Comparison of ENCODE assay signal across 13 cellular contexts in genomic region chr19:10670876-10671804, GRCh38. TPM values are rescaled to one million over a fixed set of nuclear protein-coding genes. Genes with fewer than 3 reads are reported as not detected.
A peak's percentile ranks its signal among the peaks of the same experiment; 100 is the strongest.
DNase-seq lines count a peak whose midpoint lies in the region; ATAC-seq, FAIRE-seq and TF ChIP-seq lines count a peak whose summit lies in the region.
"Had no signal": no experiment of that assay in that cellular context is flagged by ENCODE, and none has a peak within 500 bp of the region (broad histone marks: within the 10 kb centered on the region; RNA-seq: fewer than 3 reads in every experiment).

No MANE protein-coding gene starts in this region.

- H3K4me1 ChIP-seq in HEK293 (ENCODE audit: control insufficient read depth, insufficient read depth, low read length) (peaks cover 1% of the 10 kb centered on the region; the same call in 1 of the 2 replicates), K562 (replicated peaks in 1 of 2; ENCODE audit: control insufficient read depth in 2 of 2, insufficient read depth in 2 of 2, low read length in 2 of 2) (no peaks in the 10 kb centered on the region; a peak in 1 of 5 replicates)
- H3K4me1 ChIP-seq: parathyroid adenoma had no signal

- peaks cover 96% of the 10 kb centered on the region for H3K79me2 ChIP-seq in K562 (ENCODE audit: control insufficient read depth, insufficient read depth, low read length)

- TF ChIP-seq POLR2A in K562 (conservative IDR thresholded peaks at IDR 0.05): no peak

- H3K4me3 ChIP-seq in HEK293 (ENCODE audit: low read depth, low read length) (no peak overlapping the region), K562 (no peak overlapping the region)
- H3K4me3 ChIP-seq: thoracic aorta had no signal

- TSS peak; percentile 19 for BruUV-seq in Calu3 (replicated peaks; lab: Mats Ljungman, UMichigan)
- TSS peak; percentile 30 for BruUV-seq in K562 (replicated peaks; lab: Mats Ljungman, UMichigan)

- H3K9ac ChIP-seq in K562 (ENCODE audit: insufficient read depth in 1 of 2, low read depth in 2 of 2, low read length in 2 of 2): no peak overlapping the region
- H3K9ac ChIP-seq: parathyroid adenoma had no signal

- no peak overlapping the region for H3K27ac Mint-ChIP-seq in Calu3 (ENCODE audit: unreplicated experiment)
- H3K27ac Mint-ChIP-seq: B cell had no signal

- no peaks in the 10 kb centered on the region for H3K9me3 ChIP-seq in HEK293 (ENCODE audit: control insufficient read depth, insufficient read depth, low read depth, low read length)
- H3K9me3 ChIP-seq in K562 (replicated peaks; ENCODE audit: control insufficient read depth, insufficient read depth, low read depth, low read length): no peaks in the 10 kb centered on the region
- H3K9me3 ChIP-seq: thoracic aorta had no signal

- no peak for TF ChIP-seq EP300 in K562 (IDR thresholded peaks at IDR 0.05; ENCODE audit: low read length)

- 93% methylated on average over 24 of the region's 24 CpGs for WGBS in K562 (ENCODE audit: insufficient coverage, low coverage, missing lambda C conversion rate)

- no peaks in the 10 kb centered on the region for H3K9me3 Mint-ChIP-seq in Calu3 (ENCODE audit: low read depth, unreplicated experiment)

- intact Hi-C loops in Calu3 (cut with micrococcal nuclease; ENCODE audit: unreplicated experiment) (no loop called here), K562 (cut with micrococcal nuclease) (no loop called here)

- no peaks in the 10 kb centered on the region for H3K9me1 ChIP-seq in K562 (ENCODE audit: control insufficient read depth, insufficient read depth, low read length)

- H3K4me3 Mint-ChIP-seq in Calu3 (ENCODE audit: low read depth, unreplicated experiment): no peak overlapping the region
- H3K4me3 Mint-ChIP-seq: B cell had no signal

- no peak for DNase-seq in Calu3
- DNase-seq in K562 (ENCODE audit: extremely low read depth in 1 of 4, low spot score in 3 of 4): no peak
- DNase-seq in myocyte (ENCODE audit: low read depth): peak; percentile 77
- DNase-seq in activated gamma-delta T cell treated with Interleukin-2 at 50 U/mL for 16 hours: no peak
- DNase-seq: activated CD4-positive, alpha-beta T cell treated with anti-CD3 and anti-CD28 coated beads, Interleukin-2, amount 50 U/mL, for 48 hours; left colon had no signal

- TF ChIP-seq CTCF in Calu3 (IDR thresholded peaks at IDR 0.05; ENCODE audit: unreplicated experiment) (no peak), HEK293 (tag by site-specific recombination; IDR thresholded peaks at IDR 0.05) (no peak), K562 (IDR thresholded peaks at IDR 0.05 in 2 of 3, conservative IDR thresholded peaks at IDR 0.05 in 1 of 3; ENCODE audit: insufficient read depth in 2 of 3, low read depth in 1 of 3, low read length in 3 of 3) (no peak)

- POLR2A ChIA-PET in HEK293 (lab: Yijun Ruan, JAX): interaction anchor here (1.4 kb wide), 1 partner anchor 9 kb away, joined by 4 read pairs; no protein-coding TSS in a partner anchor
- POLR2A ChIA-PET in K562 (lab: Yijun Ruan, JAX): interaction anchor here (0.6 to 2.8 kb wide), 13 partner anchors 9 to 140 kb away, joined by 3 to 10 read pairs (median 4); no protein-coding TSS in a partner anchor

- no peaks in the 10 kb centered on the region for H3K4me1 Mint-ChIP-seq in Calu3 (ENCODE audit: low read depth, unreplicated experiment)

- H3K27ac ChIP-seq in HEK293 (ENCODE audit: extremely low read depth, low read depth, low read length) (no peak overlapping the region), K562 (ENCODE audit: extremely low read depth, low read depth, low read length) (no peak overlapping the region)
- H3K27ac ChIP-seq: parathyroid adenoma, thoracic aorta, VCaP had no signal

- H2AFZ ChIP-seq in K562 (ENCODE audit: low read depth, low read length): no peak overlapping the region
- H2AFZ ChIP-seq: parathyroid adenoma had no signal

- H3K36me3 ChIP-seq in HEK293 (ENCODE audit: control insufficient read depth in 2 of 2, insufficient read depth in 1 of 2, low read length in 2 of 2) (peaks cover 58 to 79% of the 10 kb centered on the region in 2 experiments), K562 (ENCODE audit: control insufficient read depth, insufficient read depth, low read length) (peaks cover 91% of the 10 kb centered on the region)

- ATAC-seq in K562 (no peak), GM18868 (IDR thresholded peaks at IDR 0.05; ENCODE audit: unreplicated experiment) (no peak), HG02852 (IDR thresholded peaks at IDR 0.05; ENCODE audit: unreplicated experiment) (no peak)
- ATAC-seq: left colon had no signal

- no peaks in the 10 kb centered on the region for H3K27me3 Mint-ChIP-seq in Calu3 (ENCODE audit: unreplicated experiment)
- H3K27me3 Mint-ChIP-seq: B cell had no signal

- H3K36me3 Mint-ChIP-seq in Calu3 (ENCODE audit: insufficient read depth, unreplicated experiment): peaks cover 48% of the 10 kb centered on the region

- no peaks in the 10 kb centered on the region for H3K27me3 ChIP-seq in K562 (ENCODE audit: control insufficient read depth in 2 of 2, insufficient read depth in 2 of 2, low read length in 2 of 2)

- TF ChIP-seq RAD21 in K562 (CRISPR knock-in tag; conservative IDR thresholded peaks at IDR 0.05 in 1 of 2, IDR thresholded peaks at IDR 0.05 in 1 of 2): no peak

- H3K4me2 ChIP-seq in K562 (ENCODE audit: insufficient read depth, low read length): no peak overlapping the region

- CTCF ChIA-PET in Calu3 (lab: Charles Lee) (no interaction called here), HEK293 (lab: Yijun Ruan, JAX) (interaction anchor here (1.7 to 2.7 kb wide), 2 partner anchors 27 to 90 kb away, joined by 5 to 12 read pairs; no protein-coding TSS in a partner anchor), K562 (lab: Yijun Ruan, JAX; ENCODE audit: low intra/inter-chr PET ratio) (no interaction called here)

- in situ Hi-C loops in K562 (cut with MboI): no loop called here

- peaks cover 32% of the 10 kb centered on the region for H4K20me1 ChIP-seq in K562 (replicated peaks; ENCODE audit: control insufficient read depth, insufficient read depth, low read length)

- no peak for FAIRE-seq in K562 (lab: Jason Lieb, UNC)

RNA-seq across cellular contexts. Expression of gene ILF3, which starts 17.0 kb away (rescaled TPM):
- total RNA-seq in Calu3 (2022) (262 and 267 TPM in 2 replicates), K562 (2014; rRNA removed) (141 and 169 TPM in 2 replicates), K562 (2014; rRNA removed; fragmentation: Illumina TruSeq; extraction: Trizol) (122 and 125 TPM in 2 replicates), K562 (2015; rRNA removed; fragmentation: Illumina TruSeq; extraction: Trizol) (179 and 183 TPM in 2 replicates), K562 (2021) (408 and 453 TPM in 2 replicates), myocyte (94.6 and 116 TPM in 2 replicates)
- total RNA-seq in K562 (2011; cell fraction: chromatin; rRNA removed; ENCODE audit: low replicate concordance): 430 and 677 TPM in 2 replicates
- 329 and 377 TPM in 2 replicates for total RNA-seq in K562 (2011; cell fraction: nucleolus; rRNA removed)
- 305 and 307 TPM in 2 replicates for total RNA-seq in K562 (2011; cell fraction: nucleoplasm; rRNA removed)
- polyA plus RNA-seq in K562 (2011; rRNA removed) (175 and 376 TPM in 2 replicates), K562 (2014; fragmentation: Illumina TruSeq; extraction: Trizol) (342 and 395 TPM in 2 replicates), K562 (2014; fragmentation: Nextera tagmentation; extraction: Ambion mirVana) (10 to 100 TPM; 26.0 to 27.5 TPM), K562 (2014; rRNA removed) (231 and 240 TPM in 2 replicates)
- polyA plus RNA-seq in K562 (2011; cell fraction: cytosol; rRNA removed): 127 and 144 TPM in 2 replicates
- 442 and 520 TPM in 2 replicates for polyA plus RNA-seq in K562 (2011; cell fraction: nucleus; rRNA removed)
- 205 and 346 TPM in 2 replicates for polyA plus RNA-seq in K562 (2012)
- polyA minus RNA-seq in K562 (2011; rRNA and poly(A)+ RNA removed): 144 and 225 TPM in 2 replicates
- 105 and 160 TPM in 2 replicates for polyA minus RNA-seq in K562 (2011; cell fraction: cytosol; rRNA and poly(A)+ RNA removed)
- polyA minus RNA-seq in K562 (2011; cell fraction: nucleus; rRNA and poly(A)+ RNA removed): 106 and 132 TPM in 2 replicates
- 116 TPM for polyA plus RNA-seq in myocyte (2012)

RNA-seq across cellular contexts. Expression of gene QTRT1, which starts 30.1 kb away (rescaled TPM):
- 44.1 and 44.9 TPM in 2 replicates for total RNA-seq in Calu3 (2022)
- total RNA-seq in K562 (2011; cell fraction: chromatin; rRNA removed; ENCODE audit: low replicate concordance): 34.3 and 114 TPM in 2 replicates
- total RNA-seq in K562 (2011; cell fraction: nucleolus; rRNA removed): 106 TPM in 2 replicates
- 68.0 and 71.0 TPM in 2 replicates for total RNA-seq in K562 (2011; cell fraction: nucleoplasm; rRNA removed)
- 34.6 and 43.6 TPM in 2 replicates for total RNA-seq in K562 (2014; rRNA removed)
- total RNA-seq in K562 (2014; rRNA removed; fragmentation: Illumina TruSeq; extraction: Trizol): 7.1 and 10.4 TPM in 2 replicates
- total RNA-seq in K562 (2015; rRNA removed; fragmentation: Illumina TruSeq; extraction: Trizol): 32.8 and 33.7 TPM in 2 replicates
- 63.5 and 63.6 TPM in 2 replicates for total RNA-seq in K562 (2021)
- 30.5 and 46.6 TPM in 2 replicates for polyA plus RNA-seq in K562 (2011; rRNA removed)
- 37.2 and 62.5 TPM in 2 replicates for polyA plus RNA-seq in K562 (2011; cell fraction: cytosol; rRNA removed)
- polyA plus RNA-seq in K562 (2011; cell fraction: nucleus; rRNA removed): 188 and 308 TPM in 2 replicates
- polyA plus RNA-seq in K562 (2012): 29.4 and 72.1 TPM in 2 replicates
- polyA plus RNA-seq in K562 (2014; fragmentation: Illumina TruSeq; extraction: Trizol): 19.3 and 44.0 TPM in 2 replicates
- 1 to 10 TPM; 1.2 to 6.2 TPM for polyA plus RNA-seq in K562 (2014; fragmentation: Nextera tagmentation; extraction: Ambion mirVana)
- polyA plus RNA-seq in K562 (2014; rRNA removed): 65.5 and 77.8 TPM in 2 replicates
- polyA minus RNA-seq in K562 (2011; rRNA and poly(A)+ RNA removed): 6.0 and 7.7 TPM in 2 replicates
- polyA minus RNA-seq in K562 (2011; cell fraction: cytosol; rRNA and poly(A)+ RNA removed): 15.5 and 16.8 TPM in 2 replicates
- polyA minus RNA-seq in K562 (2011; cell fraction: nucleus; rRNA and poly(A)+ RNA removed): 19.0 and 26.1 TPM in 2 replicates
- 40.5 and 43.1 TPM in 2 replicates for total RNA-seq in myocyte
- polyA plus RNA-seq in myocyte (2012): 69.1 TPM

RNA-seq across cellular contexts. Expression of gene SLC44A2, which starts 45.8 kb away (rescaled TPM):
- total RNA-seq in Calu3 (2022) (130 and 151 TPM in 2 replicates), K562 (2014; rRNA removed) (6.8 and 14.4 TPM in 2 replicates), K562 (2014; rRNA removed; fragmentation: Illumina TruSeq; extraction: Trizol) (6.2 and 6.5 TPM in 2 replicates), K562 (2015; rRNA removed; fragmentation: Illumina TruSeq; extraction: Trizol) (8.0 and 8.1 TPM in 2 replicates), K562 (2021) (30.2 and 34.2 TPM in 2 replicates), myocyte (81.9 and 100 TPM in 2 replicates)
- 37.8 and 63.7 TPM in 2 replicates for total RNA-seq in K562 (2011; cell fraction: chromatin; rRNA removed; ENCODE audit: low replicate concordance)
- total RNA-seq in K562 (2011; cell fraction: nucleolus; rRNA removed): 41.6 and 41.7 TPM in 2 replicates
- 44.4 and 57.3 TPM in 2 replicates for total RNA-seq in K562 (2011; cell fraction: nucleoplasm; rRNA removed)
- polyA plus RNA-seq in K562 (2011; rRNA removed) (15.1 and 23.3 TPM in 2 replicates), K562 (2014; fragmentation: Illumina TruSeq; extraction: Trizol) (26.3 and 33.0 TPM in 2 replicates), K562 (2014; fragmentation: Nextera tagmentation; extraction: Ambion mirVana) (1 to 10 TPM; 1.1 to 2.3 TPM), K562 (2014; rRNA removed) (12.4 and 16.7 TPM in 2 replicates)
- polyA plus RNA-seq in K562 (2011; cell fraction: cytosol; rRNA removed): 22.5 and 26.7 TPM in 2 replicates
- polyA plus RNA-seq in K562 (2011; cell fraction: nucleus; rRNA removed): 44.7 and 54.4 TPM in 2 replicates
- polyA plus RNA-seq in K562 (2012): 29.6 and 49.8 TPM in 2 replicates
- 18.5 and 22.8 TPM in 2 replicates for polyA minus RNA-seq in K562 (2011; rRNA and poly(A)+ RNA removed)
- 18.0 and 33.3 TPM in 2 replicates for polyA minus RNA-seq in K562 (2011; cell fraction: cytosol; rRNA and poly(A)+ RNA removed)
- 7.8 and 11.1 TPM in 2 replicates for polyA minus RNA-seq in K562 (2011; cell fraction: nucleus; rRNA and poly(A)+ RNA removed)
- polyA plus RNA-seq in myocyte (2012): 231 TPM

RNA-seq across cellular contexts. Expression of gene DNM2, which starts 46.7 kb away (rescaled TPM):
- total RNA-seq in Calu3 (2022) (126 and 138 TPM in 2 replicates), K562 (2014; rRNA removed) (77.1 and 94.4 TPM in 2 replicates), K562 (2014; rRNA removed; fragmentation: Illumina TruSeq; extraction: Trizol) (53.2 and 53.5 TPM in 2 replicates), K562 (2015; rRNA removed; fragmentation: Illumina TruSeq; extraction: Trizol) (66.6 and 67.2 TPM in 2 replicates), K562 (2021) (153 and 161 TPM in 2 replicates), myocyte (64.8 and 71.8 TPM in 2 replicates)
- 612 and 1,251 TPM in 2 replicates for total RNA-seq in K562 (2011; cell fraction: chromatin; rRNA removed; ENCODE audit: low replicate concordance)
- total RNA-seq in K562 (2011; cell fraction: nucleolus; rRNA removed): 540 and 557 TPM in 2 replicates
- total RNA-seq in K562 (2011; cell fraction: nucleoplasm; rRNA removed): 513 and 610 TPM in 2 replicates
- polyA plus RNA-seq in K562 (2011; rRNA removed) (72.6 and 122 TPM in 2 replicates), K562 (2014; fragmentation: Illumina TruSeq; extraction: Trizol) (93.5 and 112 TPM in 2 replicates), K562 (2014; fragmentation: Nextera tagmentation; extraction: Ambion mirVana) (1 to 10 TPM; 2.2 to 2.4 TPM), K562 (2014; rRNA removed) (88.8 and 104 TPM in 2 replicates)
- polyA plus RNA-seq in K562 (2011; cell fraction: cytosol; rRNA removed): 66.0 and 77.5 TPM in 2 replicates
- polyA plus RNA-seq in K562 (2011; cell fraction: nucleus; rRNA removed): 343 and 372 TPM in 2 replicates
- 121 and 177 TPM in 2 replicates for polyA plus RNA-seq in K562 (2012)
- polyA minus RNA-seq in K562 (2011; rRNA and poly(A)+ RNA removed): 138 and 139 TPM in 2 replicates
- polyA minus RNA-seq in K562 (2011; cell fraction: cytosol; rRNA and poly(A)+ RNA removed): 108 and 150 TPM in 2 replicates
- polyA minus RNA-seq in K562 (2011; cell fraction: nucleus; rRNA and poly(A)+ RNA removed): 314 and 488 TPM in 2 replicates
- polyA plus RNA-seq in myocyte (2012): 105 TPM
